34 cellular contexts compared by ENCODE assay signal in genomic region chr10:4095171-4095570, GRCh38.
"Had no signal": no experiment of that assay in that cellular context is flagged by ENCODE, and none has a peak within 500 bp of the region (broad histone marks: within the 10 kb centered on the region; RNA-seq: fewer than 3 reads in every experiment).

No MANE protein-coding gene starts in this region.

- H3K36me3 ChIP-seq: MG63 had no signal

- H3K4me3 ChIP-seq: MG63 had no signal

- H3K9me3 ChIP-seq: MG63 had no signal

- H3K27me3 ChIP-seq: MG63 had no signal

- H3K27ac ChIP-seq: KMS-11 had no signal

- DNase-seq: Karpas-422, Kasumi-1, MG63, MM.1S, NCI-H1048, NCI-H1092, NCI-H1092 treated with DMSO at 0.1 percent for 48 hours, NCI-H1105, NCI-H1105 treated with DMSO at 0.1 percent for 48 hours, NCI-H1417, NCI-H1417 treated with DMSO at 0.1 percent for 48 hours, NCI-H1436, NCI-H1436 treated with DMSO at 0.1 percent for 48 hours, NCI-H146, NCI-H1694, NCI-H1694 treated with DMSO at 0.1 percent for 48 hours, NCI-H187, NCI-H187 treated with DMSO at 0.1 percent for 48 hours, NCI-H1930, NCI-H2029, NCI-H2029 treated with DMSO at 0.1 percent for 48 hours, NCI-H2081, NCI-H2081 treated with DMSO at 0.1 percent for 48 hours, NCI-H2107, NCI-H2171, NCI-H2171 treated with DMSO at 0.1 percent for 48 hours, NCI-H2227 treated with DMSO at 0.1 percent for 48 hours, NCI-H226, NCI-H345, NCI-H446, NCI-H446 treated with DMSO at 0.1 percent for 48 hours, NCI-H510A, NCI-H510A treated with DMSO at 0.1 percent for 48 hours had no signal
